Comparison of ENCODE assay signal across 23 cellular contexts in genomic region chr12:7293670-7294069, GRCh38. TPM values are rescaled to one million over a fixed set of nuclear protein-coding genes. Genes with fewer than 3 reads are reported as not detected.
"Had no signal": no experiment of that assay in that cellular context is flagged by ENCODE, and none has a peak within 500 bp of the region (broad histone marks: within the 10 kb centered on the region; RNA-seq: fewer than 3 reads in every experiment).

No MANE protein-coding gene starts in this region.

- DNase-seq: dorsolateral prefrontal cortex; effector CD8-positive, alpha-beta T cell; esophagus squamous epithelium; foreskin fibroblast; glutamatergic neuron; left colon; left ventricle myocardium superior; mesenchymal stem cell; naive B cell; occipital lobe; retina; right lobe of liver; stimulated activated CD4-positive, alpha-beta T cell treated with anti-CD3 and anti-CD28 coated beads, Interleukin-4, amount 100 ng/mL, for 1 hour; stimulated activated CD8-positive, alpha-beta memory T cell treated with anti-CD3 and anti-CD28 coated beads, Interleukin-4, amount 100 ng/mL, for 48 hours; stimulated activated naive CD8-positive, alpha-beta T cell treated with anti-CD3 and anti-CD28 coated beads, Interleukin-15, Interleukin-2, amounts not matched to agents 100 U/mL and 50 U/mL, for 24 hours; tibial artery; upper lobe of left lung; uterus had no signal

- ATAC-seq: gastroesophageal sphincter; left colon; left ventricle myocardium superior; right lobe of liver; stimulated activated effector memory CD8-positive, alpha-beta T cell treated with anti-CD3 and anti-CD28 coated beads, Interleukin-12 subunit alpha, Interleukin-12 subunit beta, amount 100 ng/mL, for 72 hours; stimulated activated naive CD8-positive, alpha-beta T cell treated with anti-CD3 and anti-CD28 coated beads, Interleukin-15, Interleukin-2, amounts not matched to agents 100 U/mL and 50 U/mL, for 24 hours had no signal

RNA-seq across cellular contexts. Expression of gene ACSM4, which starts 10.2 kb away (rescaled TPM):
- total RNA-seq: dorsolateral prefrontal cortex, esophagus squamous epithelium, gastroesophageal sphincter, kidney epithelial cell, left colon, left ventricle myocardium superior, lung, occipital lobe, right lobe of liver, temporal lobe, upper lobe of left lung, uterus had no signal
